16 cellular contexts compared by ENCODE assay signal in genomic region chr5:107477492-107477891, GRCh38.
DNase-seq lines count a peak whose midpoint lies in the region; ATAC-seq, FAIRE-seq and TF ChIP-seq lines count a peak whose summit lies in the region.
"Had no signal": no experiment of that assay in that cellular context is flagged by ENCODE, and none has a peak within 500 bp of the region (broad histone marks: within the 10 kb centered on the region; RNA-seq: fewer than 3 reads in every experiment).

No MANE protein-coding gene starts in this region.

- H2BK5ac ChIP-seq in mesenchymal stem cell (ENCODE audit: low read depth, low read length, poor library complexity, severe bottlenecking) = no peak overlapping the region

- H3K4ac ChIP-seq in mesenchymal stem cell (ENCODE audit: low read depth in 1 of 2, low read length in 2 of 2) = no peak overlapping the region

- H2BK120ac ChIP-seq in mesenchymal stem cell (ENCODE audit: low read depth, low read length) = no peak overlapping the region

- DNase-seq in left ventricle myocardium inferior (no peak), Right ventricle myocardium inferior (ENCODE audit: missing footprints) (no peak), bronchial epithelial cell (ENCODE audit: low read depth) (peak; percentile 67), left lung (no peak), upper lobe of left lung (no peak), NCI-H446 (lab: John Stamatoyannopoulos, UW) (no peak), mesenchymal stem cell (no peak)
- DNase-seq: activated CD4-positive, alpha-beta T cell treated with anti-CD3 and anti-CD28 coated beads for 4 hours; activated CD8-positive, alpha-beta memory T cell treated with anti-CD3 and anti-CD28 coated beads, Interleukin-2, amount 50 U/mL, for 48 hours; activated effector memory CD4-positive, alpha-beta T cell treated with Interleukin-2 at 50 U/mL for 16 hours; NCI-H187 treated with DMSO at 0.1 percent for 48 hours; Right ventricle myocardium superior; stimulated activated CD4-positive, alpha-beta T cell treated with anti-CD3 and anti-CD28 coated beads, Interleukin-4, amount 100 ng/mL, for 4 hours had no signal

- TF ChIP-seq POLR2A in upper lobe of left lung (IDR thresholded peaks at IDR 0.05) = no peak

- H3K36me3 ChIP-seq in left ventricle myocardium inferior (no peaks in the 10 kb centered on the region), bronchial epithelial cell (ENCODE audit: control insufficient read depth, insufficient read depth, low read length) (no peaks in the 10 kb centered on the region), left lung (no peaks in the 10 kb centered on the region), upper lobe of left lung (no peaks in the 10 kb centered on the region), mesenchymal stem cell (ENCODE audit: control insufficient read depth in 1 of 2, insufficient read depth in 2 of 2, low read depth in 1 of 2, low read length in 2 of 2) (no peaks in the 10 kb centered on the region)
- H3K36me3 ChIP-seq: prostate gland had no signal

- H3K18ac ChIP-seq in mesenchymal stem cell (ENCODE audit: low read depth in 1 of 2, low read length in 2 of 2) = no peak overlapping the region

- no peak overlapping the region for H3K14ac ChIP-seq in mesenchymal stem cell (ENCODE audit: low read length in 2 of 2)

- no peak overlapping the region for H2AFZ ChIP-seq in mesenchymal stem cell (ENCODE audit: low read depth, low read length)

- no peak for TF ChIP-seq EP300 in upper lobe of left lung (IDR thresholded peaks at IDR 0.05)

- intact Hi-C loops in left ventricle myocardium inferior (cut with micrococcal nuclease) (no loop called here), Right ventricle myocardium inferior (cut with DNase I) (loop anchor here (10.0 kb wide), 1 partner anchor 97 kb away; no protein-coding TSS in a partner anchor), left lung (cut with DNase I) (no loop called here)

- no peak overlapping the region for H3K23ac ChIP-seq in mesenchymal stem cell (ENCODE audit: low read length in 2 of 2)

- H4K8ac ChIP-seq in mesenchymal stem cell (ENCODE audit: low read length) = no peak overlapping the region

- no peak overlapping the region for H2AK5ac ChIP-seq in mesenchymal stem cell (ENCODE audit: low read length, severe bottlenecking)

- ATAC-seq in Right ventricle myocardium inferior = no peak
- ATAC-seq in left lung = peak; percentile 27
- ATAC-seq in upper lobe of left lung (ENCODE audit: low FRiP score in 2 of 2) = no peak
- no peak for ATAC-seq in HG03521 (IDR thresholded peaks at IDR 0.05; ENCODE audit: unreplicated experiment)

- H3K9me3 ChIP-seq in left ventricle myocardium inferior (replicated peaks) (no peaks in the 10 kb centered on the region), left lung (no peaks in the 10 kb centered on the region), upper lobe of left lung (no peaks in the 10 kb centered on the region), mesenchymal stem cell (ENCODE audit: control insufficient read depth, low read length) (no peaks in the 10 kb centered on the region)
- H3K9me3 ChIP-seq: prostate gland had no signal

- no peak overlapping the region for H2BK12ac ChIP-seq in mesenchymal stem cell (ENCODE audit: low read length in 2 of 2)

- H3K4me3 ChIP-seq in left ventricle myocardium inferior (no peak overlapping the region), bronchial epithelial cell (ENCODE audit: low read depth, low read length) (no peak overlapping the region), left lung (no peak overlapping the region), upper lobe of left lung (no peak overlapping the region), mesenchymal stem cell (ENCODE audit: insufficient read depth in 1 of 2, low read depth in 1 of 2, low read length in 2 of 2) (no peak overlapping the region)
- H3K4me3 ChIP-seq: prostate gland, skin epidermis had no signal

- no peak overlapping the region for H4K91ac ChIP-seq in mesenchymal stem cell (ENCODE audit: low read length)

- no peak for FAIRE-seq in bronchial epithelial cell (lab: Jason Lieb, UNC)

- no peak overlapping the region for H2BK15ac ChIP-seq in mesenchymal stem cell (ENCODE audit: low read depth, poor library complexity, severe bottlenecking)

- TF ChIP-seq CTCF in left ventricle myocardium inferior (IDR thresholded peaks at IDR 0.05; ENCODE audit: borderline replicate concordance) = no peak
- no peak for TF ChIP-seq CTCF in bronchial epithelial cell (IDR thresholded peaks at IDR 0.05; ENCODE audit: insufficient read depth, low read length, severe bottlenecking)
- no peak for TF ChIP-seq CTCF in left lung (IDR thresholded peaks at IDR 0.05)
- TF ChIP-seq CTCF in upper lobe of left lung (IDR thresholded peaks at IDR 0.05) = no peak

- H3K27ac ChIP-seq in left ventricle myocardium inferior (replicated peaks) (peak overlapping the region; percentile 49), left lung (peak overlapping the region in 1 of 2 donors; percentile 73), upper lobe of left lung (peak overlapping the region in 3 of 4 donors; percentile 12 to 27 (median 23)), mesenchymal stem cell (ENCODE audit: low read length, poor library complexity, severe bottlenecking) (no peak overlapping the region)
- H3K27ac ChIP-seq: prostate gland had no signal

- no peak overlapping the region for H3K4me2 ChIP-seq in mesenchymal stem cell (ENCODE audit: low read length, poor library complexity, severe bottlenecking)

- H3K27me3 ChIP-seq in left ventricle myocardium inferior (ENCODE audit: low read depth) (no peaks in the 10 kb centered on the region), bronchial epithelial cell (ENCODE audit: control insufficient read depth, insufficient read depth, low read length) (no peaks in the 10 kb centered on the region), left lung (no peaks in the 10 kb centered on the region), upper lobe of left lung (no peaks in the 10 kb centered on the region), mesenchymal stem cell (ENCODE audit: control insufficient read depth in 1 of 2, insufficient read depth in 1 of 2, low read length in 2 of 2) (no peaks in the 10 kb centered on the region)

- H3K79me1 ChIP-seq in mesenchymal stem cell (replicated peaks; ENCODE audit: low read length, poor library complexity, severe bottlenecking) = peaks cover 11% of the 10 kb centered on the region

- H3K4me1 ChIP-seq in left ventricle myocardium inferior = peaks cover 57% of the 10 kb centered on the region
- H3K4me1 ChIP-seq in left lung = peaks cover 0 to 24% of the 10 kb centered on the region in 2 donors
- peaks cover 0 to 32% (median 2%) of the 10 kb centered on the region in 4 donors for H3K4me1 ChIP-seq in upper lobe of left lung
- peaks cover 4% of the 10 kb centered on the region for H3K4me1 ChIP-seq in mesenchymal stem cell (ENCODE audit: control insufficient read depth, insufficient read depth, low read depth, low read length)
- H3K4me1 ChIP-seq: prostate gland had no signal

- no peak overlapping the region for H3K9ac ChIP-seq in mesenchymal stem cell (ENCODE audit: low read length)
